ENCODE assay signal across 8 cellular contexts in genomic region chr14:73757381-73757780, GRCh38. TPM values are rescaled to one million over a fixed set of nuclear protein-coding genes. Genes with fewer than 3 reads are reported as not detected.
DNase-seq lines count a peak whose midpoint lies in the region; ATAC-seq, FAIRE-seq and TF ChIP-seq lines count a peak whose summit lies in the region.

No MANE protein-coding gene starts in this region.

- no peak for TF ChIP-seq POLR2A in endothelial cell of umbilical vein (IDR thresholded peaks at IDR 0.05; ENCODE audit: low read depth, low read length)
- TF ChIP-seq POLR2A in gastrocnemius medialis (IDR thresholded peaks at IDR 0.05): no peak

- no peaks in the 10 kb centered on the region for H3K9me3 ChIP-seq in SU-DHL-6 (ENCODE audit: insufficient read depth, low read length)
- H3K9me3 ChIP-seq in endothelial cell of umbilical vein (replicated peaks; ENCODE audit: control insufficient read depth, insufficient read depth, low read length): no peaks in the 10 kb centered on the region
- H3K9me3 ChIP-seq in gastrocnemius medialis: no peaks in the 10 kb centered on the region

- H3K27me3 ChIP-seq in SU-DHL-6 (ENCODE audit: low read length): no peaks in the 10 kb centered on the region
- no peaks in the 10 kb centered on the region for H3K27me3 ChIP-seq in endothelial cell of umbilical vein (ENCODE audit: control insufficient read depth in 2 of 2, insufficient read depth in 2 of 2, low read length in 2 of 2)
- H3K27me3 ChIP-seq in gastrocnemius medialis: no peaks in the 10 kb centered on the region

- peak overlapping the region; percentile 81 for H3K4me2 ChIP-seq in SU-DHL-6 (ENCODE audit: low read depth, low read length, poor library complexity, severe bottlenecking)
- H3K4me2 ChIP-seq in endothelial cell of umbilical vein (ENCODE audit: insufficient read depth, low read length): peak overlapping the region; percentile 83

- TF ChIP-seq CTCF in Calu3 (IDR thresholded peaks at IDR 0.05; ENCODE audit: unreplicated experiment) (no peak), SU-DHL-6 (IDR thresholded peaks at IDR 0.05; ENCODE audit: insufficient read depth, low read length, poor library complexity, severe bottlenecking) (no peak), endothelial cell of umbilical vein (IDR thresholded peaks at IDR 0.05; ENCODE audit: extremely low read depth in 1 of 2, insufficient read depth in 1 of 2, low read depth in 1 of 2, low read length in 2 of 2) (no peak), gastrocnemius medialis (IDR thresholded peaks at IDR 0.05 in 4 of 5, conservative IDR thresholded peaks at IDR 0.05 in 1 of 5) (no peak)

- ATAC-seq in gastrocnemius medialis (no peak), HG02759 (IDR thresholded peaks at IDR 0.05; ENCODE audit: unreplicated experiment) (no peak), HG03565 (IDR thresholded peaks at IDR 0.05; ENCODE audit: unreplicated experiment) (no peak), HG03175 (IDR thresholded peaks at IDR 0.05; ENCODE audit: unreplicated experiment) (no peak)

- CTCF ChIA-PET in Calu3 (lab: Charles Lee): interaction anchor here (0.5 to 3.2 kb wide), 9 partner anchors 13 to 74 kb away, joined by 3 to 26 read pairs (median 7); no protein-coding TSS in a partner anchor
- CTCF ChIA-PET in endothelial cell of umbilical vein (lab: Charles Lee): interaction anchor here (1.1 to 10.8 kb wide), 5 partner anchors 8 to 70 kb away, joined by 4 to 245 read pairs (median 30); no protein-coding TSS in a partner anchor

- H3K9me2 ChIP-seq in SU-DHL-6 (replicated peaks; ENCODE audit: insufficient read depth, low read length): no peaks in the 10 kb centered on the region

- BruUV-seq in Calu3 (replicated peaks; lab: Mats Ljungman, UMichigan) (no TSS peak), endothelial cell of umbilical vein (replicated peaks; lab: Mats Ljungman, UMichigan) (no TSS peak)

- POLR2A ChIA-PET in endothelial cell of umbilical vein (lab: Charles Lee): no interaction called here

- peak; percentile 42 for FAIRE-seq in endothelial cell of umbilical vein (lab: Jason Lieb, UNC)

- H3K9ac ChIP-seq in SU-DHL-6 (ENCODE audit: low read length): peak overlapping the region; percentile 96
- peak overlapping the region; percentile 94 for H3K9ac ChIP-seq in endothelial cell of umbilical vein (replicated peaks; ENCODE audit: extremely low read depth, insufficient read depth, low read length)

- H3K27ac Mint-ChIP-seq in Calu3 (ENCODE audit: unreplicated experiment): peak overlapping the region; percentile 87

- H3K27me3 Mint-ChIP-seq in Calu3 (ENCODE audit: unreplicated experiment): no peaks in the 10 kb centered on the region

- no peak for DNase-seq in Calu3
- no peak for DNase-seq in endothelial cell of umbilical vein (ENCODE audit: low read depth, low spot score)
- no peak for DNase-seq in gastrocnemius medialis
- no peak for DNase-seq in HCEC 1CT

- H3K4me3 Mint-ChIP-seq in Calu3 (ENCODE audit: low read depth, unreplicated experiment): peak overlapping the region; percentile 73

- peaks cover 55% of the 10 kb centered on the region for H3K36me3 Mint-ChIP-seq in Calu3 (ENCODE audit: insufficient read depth, unreplicated experiment)

- peak overlapping the region; percentile 82 for H3K4me3 ChIP-seq in SU-DHL-6 (ENCODE audit: insufficient read depth, low read length, poor library complexity, severe bottlenecking)
- H3K4me3 ChIP-seq in endothelial cell of umbilical vein (replicated peaks in 1 of 3; ENCODE audit: insufficient read depth in 1 of 3, low read depth in 1 of 3, low read length in 3 of 3): peak overlapping the region in 1 of 3 experiments; percentile 53
- H3K4me3 ChIP-seq in gastrocnemius medialis: peak overlapping the region in 2 of 4 donors; percentile 80 to 91

- H3K9me1 ChIP-seq in endothelial cell of umbilical vein (replicated peaks; ENCODE audit: control insufficient read depth, extremely low read depth, insufficient read depth, low read length): no peaks in the 10 kb centered on the region

- peaks cover 69% of the 10 kb centered on the region for H3K4me1 ChIP-seq in endothelial cell of umbilical vein (ENCODE audit: control insufficient read depth, extremely low read depth, insufficient read depth, low read length)
- peaks cover 85 to 87% of the 10 kb centered on the region in 2 donors for H3K4me1 ChIP-seq in gastrocnemius medialis

- H3K9me3 Mint-ChIP-seq in Calu3 (ENCODE audit: low read depth, unreplicated experiment): no peaks in the 10 kb centered on the region

- dilution Hi-C loops in endothelial cell of umbilical vein (cut with MboI; ENCODE audit: extremely low pct_ligation_motif_present, low sequenced_read_pairs): no loop called here

- in situ Hi-C loops in gastrocnemius medialis (cut with MboI; ENCODE audit: low sequenced_read_pairs in 4 of 4): no loop called here

- intact Hi-C loops in Calu3 (cut with micrococcal nuclease; ENCODE audit: unreplicated experiment) (no loop called here), endothelial cell of umbilical vein (cut with micrococcal nuclease) (no loop called here), gastrocnemius medialis (cut with DNase I; ENCODE audit: low total_unique reads) (no loop called here)

- no peak overlapping the region for H2AFZ ChIP-seq in SU-DHL-6 (ENCODE audit: low read depth, low read length, severe bottlenecking)
- H2AFZ ChIP-seq in endothelial cell of umbilical vein (ENCODE audit: low read depth, low read length): no peak overlapping the region

- H4K20me1 ChIP-seq in SU-DHL-6 (ENCODE audit: low read depth, low read length) (no peaks in the 10 kb centered on the region; the same call in 1 of the 2 replicates), endothelial cell of umbilical vein (replicated peaks; ENCODE audit: control insufficient read depth, extremely low read depth, insufficient read depth, low read length) (no peaks in the 10 kb centered on the region)

- H3K36me3 ChIP-seq in SU-DHL-6 (ENCODE audit: low read length) (no peaks in the 10 kb centered on the region), endothelial cell of umbilical vein (ENCODE audit: control insufficient read depth in 2 of 2, extremely low read depth in 1 of 2, insufficient read depth in 2 of 2, low read length in 2 of 2) (no peaks in the 10 kb centered on the region), gastrocnemius medialis (no peaks in the 10 kb centered on the region)

- H3K79me2 ChIP-seq in SU-DHL-6 (ENCODE audit: insufficient read depth, low read length) (peaks cover 77% of the 10 kb centered on the region), endothelial cell of umbilical vein (ENCODE audit: control insufficient read depth, insufficient read depth, low read length) (peaks cover 77% of the 10 kb centered on the region)

- peaks cover 77% of the 10 kb centered on the region for H3K4me1 Mint-ChIP-seq in Calu3 (ENCODE audit: low read depth, unreplicated experiment)

- peaks cover 61% of the 10 kb centered on the region for H3F3A ChIP-seq in SU-DHL-6 (ENCODE audit: insufficient read depth)

- H3K27ac ChIP-seq in SU-DHL-6 (ENCODE audit: low read depth, low read length): peak overlapping the region; percentile 97
- peak overlapping the region; percentile 96 for H3K27ac ChIP-seq in endothelial cell of umbilical vein (ENCODE audit: insufficient read depth, low read depth, low read length)
- peak overlapping the region; percentile 89 to 98 (median 94) for H3K27ac ChIP-seq in gastrocnemius medialis

TF ChIP-seq in endothelial cell of umbilical vein, 7 proteins besides CTCF, POLR2A, EP300 and RAD21:
- TF ChIP-seq MAX (IDR thresholded peaks at IDR 0.05; ENCODE audit: insufficient read depth, insufficient read length): no peak
- no peak for TF ChIP-seq MYC (IDR thresholded peaks at IDR 0.05; ENCODE audit: low read depth, low read length)
- TF ChIP-seq EZH2 (IDR thresholded peaks at IDR 0.05; ENCODE audit: borderline replicate concordance, low read depth, low read length, severe bottlenecking): no peak
- TF ChIP-seq GATA2 (IDR thresholded peaks at IDR 0.05; ENCODE audit: insufficient read depth, insufficient read length, low read depth, low read length): no peak
- TF ChIP-seq FOS (IDR thresholded peaks at IDR 0.05; ENCODE audit: borderline replicate concordance, insufficient read depth, low read length): no peak
- no peak for TF ChIP-seq JUN (IDR thresholded peaks at IDR 0.05; ENCODE audit: borderline replicate concordance, insufficient read depth, insufficient read length, low read depth)
- no peak for TF ChIP-seq POLR2AphosphoS5 (IDR thresholded peaks at IDR 0.05; ENCODE audit: insufficient read depth, low read depth, low read length)

RNA-seq across cellular contexts. Expression of gene PNMA1, which starts 43.2 kb away (rescaled TPM):
- total RNA-seq in Calu3 (2022) (37.2 and 37.9 TPM in 2 replicates), endothelial cell of umbilical vein (82.4 and 82.6 TPM in 2 replicates), gastrocnemius medialis (10 to 100 TPM in 1 of 4 donors, 1 to 10 TPM in 3; 7.6 to 18.5 (median 8.8) TPM)
- 25.8 and 29.8 TPM in 2 replicates for polyA plus RNA-seq in endothelial cell of umbilical vein
- polyA plus RNA-seq in endothelial cell of umbilical vein (2011; cell fraction: cytosol; rRNA removed): 33.5 and 34.9 TPM in 2 replicates
- polyA plus RNA-seq in endothelial cell of umbilical vein (2011; cell fraction: nucleus; rRNA removed): 21.7 and 25.2 TPM in 2 replicates
- polyA plus RNA-seq in endothelial cell of umbilical vein (2012): 48.9 and 63.0 TPM in 2 replicates
- polyA minus RNA-seq in endothelial cell of umbilical vein: 27.9 and 28.4 TPM in 2 replicates
- 12.2 TPM for polyA minus RNA-seq in endothelial cell of umbilical vein (2011; cell fraction: cytosol; rRNA and poly(A)+ RNA removed)
- 9.1 and 12.8 TPM in 2 replicates for polyA minus RNA-seq in endothelial cell of umbilical vein (2011; cell fraction: nucleus; rRNA and poly(A)+ RNA removed)
